ENCODE assay signal across 23 cellular contexts in genomic region chr20:46702447-46703203, GRCh38. TPM values are rescaled to one million over a fixed set of nuclear protein-coding genes. Genes with fewer than 3 reads are reported as not detected.
DNase-seq lines count a peak whose midpoint lies in the region; ATAC-seq, FAIRE-seq and TF ChIP-seq lines count a peak whose summit lies in the region.
"Had no signal": no experiment of that assay in that cellular context is flagged by ENCODE, and none has a peak within 500 bp of the region (broad histone marks: within the 10 kb centered on the region; RNA-seq: fewer than 3 reads in every experiment).

No MANE protein-coding gene starts in this region.

- TF ChIP-seq POLR2A in right lobe of liver (IDR thresholded peaks at IDR 0.05), result no peak

- POLR2A ChIA-PET in activated CD4-positive, alpha-beta memory T cell treated with anti-CD3 and anti-CD28 coated beads for 36 hours (lab: Charles Lee), result interaction anchor here (0.6 kb wide), 2 partner anchors 16 to 120 kb away, joined by 3 read pairs; no protein-coding TSS in a partner anchor
- POLR2A ChIA-PET in activated CD4-positive, alpha-beta T cell treated with anti-CD3 and anti-CD28 coated beads for 36 hours (lab: Charles Lee), result no interaction called here

- TF ChIP-seq CTCF in astrocyte (IDR thresholded peaks at IDR 0.05; ENCODE audit: insufficient read depth, low read depth, low read length) (no peak), right lobe of liver (IDR thresholded peaks at IDR 0.05) (no peak)

- no peak overlapping the region for H3K27ac ChIP-seq in astrocyte (ENCODE audit: low read depth, low read length)
- peak overlapping the region; percentile 77 to 94 (median 87) for H3K27ac ChIP-seq in right lobe of liver
- H3K27ac ChIP-seq: BLaER1 treated with 17β-estradiol and CSF1 and Interleukin-3, amounts not matched to agents 10 nM and 100 nM; HL-60 had no signal

- H3K36me3 ChIP-seq in astrocyte (ENCODE audit: insufficient read depth, low read length) (no peaks in the 10 kb centered on the region), right lobe of liver (no peaks in the 10 kb centered on the region)
- H3K36me3 ChIP-seq: BLaER1 treated with 17β-estradiol and CSF1 and Interleukin-3, amounts not matched to agents 10 nM and 100 nM; HAP-1; MG63 had no signal

- WGBS in right lobe of liver (ENCODE audit: insufficient coverage, low coverage, low lambda C conversion rate, missing lambda C conversion rate), result 91% methylated on average over 7 of the region's 8 CpGs

- H3K4me3 Mint-ChIP-seq in astrocyte (ENCODE audit: unreplicated experiment), result no peak overlapping the region
- no peak overlapping the region for H3K4me3 Mint-ChIP-seq in activated CD4-positive, alpha-beta memory T cell treated with anti-CD3 and anti-CD28 coated beads for 36 hours
- H3K4me3 Mint-ChIP-seq in activated CD4-positive, alpha-beta T cell treated with anti-CD3 and anti-CD28 coated beads for 36 hours, result no peak overlapping the region
- H3K4me3 Mint-ChIP-seq: CD4-positive, alpha-beta memory T cell; IgD-negative memory B cell had no signal

- no peaks in the 10 kb centered on the region for H3K9me3 ChIP-seq in astrocyte (ENCODE audit: insufficient read depth, low read depth, low read length)
- H3K9me3 ChIP-seq in right lobe of liver, result no peaks in the 10 kb centered on the region
- H3K9me3 ChIP-seq: HAP-1 had no signal

- H2AFZ ChIP-seq in astrocyte (ENCODE audit: low read depth, low read length), result peak overlapping the region; percentile 21

- FAIRE-seq in HTR-8/SVneo (lab: Jason Lieb, UNC), result peak; percentile 26
- no peak for FAIRE-seq in astrocyte (lab: Jason Lieb, UNC)
- no peak for FAIRE-seq in urothelium cell line (lab: Jason Lieb, UNC)

- peaks cover 6% of the 10 kb centered on the region for H3K36me3 Mint-ChIP-seq in astrocyte (ENCODE audit: low read depth, unreplicated experiment)
- H3K36me3 Mint-ChIP-seq in activated CD4-positive, alpha-beta memory T cell treated with anti-CD3 and anti-CD28 coated beads for 36 hours, result no peaks in the 10 kb centered on the region
- no peaks in the 10 kb centered on the region for H3K36me3 Mint-ChIP-seq in activated CD4-positive, alpha-beta T cell treated with anti-CD3 and anti-CD28 coated beads for 36 hours (ENCODE audit: low read depth)

- no peaks in the 10 kb centered on the region for H3K4me1 Mint-ChIP-seq in astrocyte (ENCODE audit: low read depth, unreplicated experiment)
- H3K4me1 Mint-ChIP-seq in activated CD4-positive, alpha-beta memory T cell treated with anti-CD3 and anti-CD28 coated beads for 36 hours (ENCODE audit: low read depth), result no peaks in the 10 kb centered on the region
- no peaks in the 10 kb centered on the region for H3K4me1 Mint-ChIP-seq in activated CD4-positive, alpha-beta T cell treated with anti-CD3 and anti-CD28 coated beads for 36 hours
- H3K4me1 Mint-ChIP-seq: CD4-positive, alpha-beta memory T cell; IgD-negative memory B cell had no signal

- peaks cover 2% of the 10 kb centered on the region for H3K27me3 Mint-ChIP-seq in astrocyte (ENCODE audit: low read depth, unreplicated experiment)
- peaks cover 37% of the 10 kb centered on the region for H3K27me3 Mint-ChIP-seq in activated CD4-positive, alpha-beta memory T cell treated with anti-CD3 and anti-CD28 coated beads for 36 hours
- peaks cover 33% of the 10 kb centered on the region for H3K27me3 Mint-ChIP-seq in activated CD4-positive, alpha-beta T cell treated with anti-CD3 and anti-CD28 coated beads for 36 hours

- DNase-seq in HTR-8/SVneo (ENCODE audit: insufficient read length, low spot score) (no peak), astrocyte (ENCODE audit: low read depth) (no peak), right lobe of liver (no peak), urothelium cell line (ENCODE audit: low spot score) (peak; percentile 55), NCI-H82 (lab: John Stamatoyannopoulos, UW) (no peak)
- no peak for DNase-seq in activated CD4-positive, alpha-beta memory T cell treated with anti-CD3 and anti-CD28 coated beads for 36 hours
- DNase-seq in activated CD4-positive, alpha-beta T cell treated with anti-CD3 and anti-CD28 coated beads for 36 hours, result no peak
- DNase-seq: ACHN; Calu3; CD4-positive, alpha-beta memory T cell; GDM1; Karpas-422; MG63; NCI-H1417; NCI-H1694 treated with DMSO at 0.1 percent for 48 hours; NCI-H2081 treated with DMSO at 0.1 percent for 48 hours; NCI-H526; SHP77 had no signal

- H3K27me3 ChIP-seq in astrocyte (ENCODE audit: insufficient read depth, low read length), result peaks cover 2% of the 10 kb centered on the region
- H3K27me3 ChIP-seq in right lobe of liver, result no peaks in the 10 kb centered on the region
- H3K27me3 ChIP-seq: BLaER1 treated with 17β-estradiol and CSF1 and Interleukin-3, amounts not matched to agents 10 nM and 100 nM; MG63 had no signal

- H3K79me2 ChIP-seq in astrocyte (ENCODE audit: insufficient read depth, low read length), result no peaks in the 10 kb centered on the region

- intact Hi-C loops in right lobe of liver (cut with DNase I), result no loop called here
- intact Hi-C loops in activated CD4-positive, alpha-beta memory T cell treated with anti-CD3 and anti-CD28 coated beads for 36 hours (cut with micrococcal nuclease), result no loop called here
- intact Hi-C loops in activated CD4-positive, alpha-beta T cell treated with anti-CD3 and anti-CD28 coated beads for 36 hours (cut with DNase I, micrococcal nuclease), result no loop called here

- no peaks in the 10 kb centered on the region for H3K4me1 ChIP-seq in astrocyte (ENCODE audit: insufficient read depth, low read length)
- peaks cover 0 to 35% (median 17%) of the 10 kb centered on the region in 4 donors for H3K4me1 ChIP-seq in right lobe of liver
- H3K4me1 ChIP-seq: HAP-1 had no signal

- no peak overlapping the region for H3K4me3 ChIP-seq in astrocyte (ENCODE audit: insufficient read depth, low read depth, low read length)
- H3K4me3 ChIP-seq in right lobe of liver, result no peak overlapping the region
- H3K4me3 ChIP-seq: BLaER1 treated with 17β-estradiol and CSF1 and Interleukin-3, amounts not matched to agents 10 nM and 100 nM; HAP-1; MG63 had no signal

- H3K9ac ChIP-seq in astrocyte (ENCODE audit: low read length), result no peak overlapping the region
- H3K9ac ChIP-seq: BLaER1 treated with 17β-estradiol and CSF1 and Interleukin-3, amounts not matched to agents 10 nM and 100 nM had no signal

- no peak for ATAC-seq in right lobe of liver
- ATAC-seq in activated CD4-positive, alpha-beta T cell treated with anti-CD3 and anti-CD28 coated beads for 36 hours, result no peak

- no peaks in the 10 kb centered on the region for H4K20me1 ChIP-seq in astrocyte (ENCODE audit: insufficient read depth, low read length)
- H4K20me1 ChIP-seq: BLaER1 treated with 17β-estradiol and CSF1 and Interleukin-3, amounts not matched to agents 10 nM and 100 nM had no signal

- CTCF ChIA-PET in activated CD4-positive, alpha-beta memory T cell treated with anti-CD3 and anti-CD28 coated beads for 36 hours (lab: Charles Lee), result interaction anchor here (0.9 to 1.2 kb wide), 2 partner anchors 8 to 16 kb away, joined by 3 to 6 read pairs; no protein-coding TSS in a partner anchor
- CTCF ChIA-PET in activated CD4-positive, alpha-beta T cell treated with anti-CD3 and anti-CD28 coated beads for 36 hours (lab: Charles Lee), result interaction anchor here (0.6 to 1.3 kb wide), 3 partner anchors 48 to 353 kb away, joined by 3 to 4 read pairs (median 3); no protein-coding TSS in a partner anchor

- peaks cover 10% of the 10 kb centered on the region for H3K9me3 Mint-ChIP-seq in astrocyte (ENCODE audit: unreplicated experiment)
- H3K9me3 Mint-ChIP-seq in activated CD4-positive, alpha-beta memory T cell treated with anti-CD3 and anti-CD28 coated beads for 36 hours, result peaks cover 7% of the 10 kb centered on the region
- peaks cover 7% of the 10 kb centered on the region for H3K9me3 Mint-ChIP-seq in activated CD4-positive, alpha-beta T cell treated with anti-CD3 and anti-CD28 coated beads for 36 hours (ENCODE audit: low read depth)

- no peak overlapping the region for H3K4me2 ChIP-seq in astrocyte (ENCODE audit: low read length)
- H3K4me2 ChIP-seq: BLaER1 treated with 17β-estradiol and CSF1 and Interleukin-3, amounts not matched to agents 10 nM and 100 nM had no signal

- no peak overlapping the region for H3K27ac Mint-ChIP-seq in astrocyte (ENCODE audit: unreplicated experiment)
- H3K27ac Mint-ChIP-seq in activated CD4-positive, alpha-beta memory T cell treated with anti-CD3 and anti-CD28 coated beads for 36 hours, result no peak overlapping the region
- H3K27ac Mint-ChIP-seq in activated CD4-positive, alpha-beta T cell treated with anti-CD3 and anti-CD28 coated beads for 36 hours, result no peak overlapping the region
- H3K27ac Mint-ChIP-seq: CD4-positive, alpha-beta memory T cell; IgD-negative memory B cell had no signal

RNA-seq across cellular contexts. Expression of gene SLC2A10, which starts 6.8 kb away (rescaled TPM):
- 12.7 and 16.1 TPM in 2 replicates for total RNA-seq in astrocyte
- 10 to 100 TPM; 35.4 to 47.3 (median 42.7) TPM for total RNA-seq in right lobe of liver
- total RNA-seq in activated CD4-positive, alpha-beta memory T cell treated with anti-CD3 and anti-CD28 coated beads for 36 hours, result not detected
- not detected for total RNA-seq in activated CD4-positive, alpha-beta T cell treated with anti-CD3 and anti-CD28 coated beads for 36 hours
- total RNA-seq: CD4-positive, alpha-beta memory T cell had no signal

RNA-seq across cellular contexts. Expression of gene TP53RK, which starts 13.4 kb away (rescaled TPM):
- 16.0 and 16.7 TPM in 2 replicates for total RNA-seq in astrocyte
- total RNA-seq in right lobe of liver, result 1 to 10 TPM; 3.1 to 10.0 (median 5.2) TPM
- total RNA-seq in activated CD4-positive, alpha-beta memory T cell treated with anti-CD3 and anti-CD28 coated beads for 36 hours, result 10 to 100 TPM; 12.1 to 12.3 TPM
- 10 to 100 TPM; 11.2 to 12.1 TPM for total RNA-seq in activated CD4-positive, alpha-beta T cell treated with anti-CD3 and anti-CD28 coated beads for 36 hours

RNA-seq across cellular contexts. Expression of gene SLC13A3, which starts 51.4 kb away (rescaled TPM):
- total RNA-seq in astrocyte (0.50 and 0.66 TPM in 2 replicates), right lobe of liver (10 to 100 TPM in 3 of 6 experiments, 1 to 10 TPM in 3; 3.7 to 14.6 (median 9.3) TPM)
- total RNA-seq in activated CD4-positive, alpha-beta memory T cell treated with anti-CD3 and anti-CD28 coated beads for 36 hours, result under 1 TPM in 1 of 2 experiments, not detected in 1; 0.10 TPM
- total RNA-seq in activated CD4-positive, alpha-beta T cell treated with anti-CD3 and anti-CD28 coated beads for 36 hours, result under 1 TPM; 0.07 TPM
- total RNA-seq: Calu3, HT-29 had no signal

Comparison
In these comparisons a context has a peak if more than half of its experiments do, and no peak if none do; other contexts are left out.
1. RNA of gene SLC2A10, which starts 6.8 kb away (total RNA-seq): 35.4 to 47.3 TPM in right lobe of liver and 12.7 to 16.1 TPM in astrocyte; not detected in activated CD4-positive, alpha-beta memory T cell treated with anti-CD3 and anti-CD28 coated beads for 36 hours and not detected in activated CD4-positive, alpha-beta T cell treated with anti-CD3 and anti-CD28 coated beads for 36 hours; every median in the first group is over 10 times any median in the second.